19 cellular contexts compared by ENCODE assay signal in the genomic region with DNA sequence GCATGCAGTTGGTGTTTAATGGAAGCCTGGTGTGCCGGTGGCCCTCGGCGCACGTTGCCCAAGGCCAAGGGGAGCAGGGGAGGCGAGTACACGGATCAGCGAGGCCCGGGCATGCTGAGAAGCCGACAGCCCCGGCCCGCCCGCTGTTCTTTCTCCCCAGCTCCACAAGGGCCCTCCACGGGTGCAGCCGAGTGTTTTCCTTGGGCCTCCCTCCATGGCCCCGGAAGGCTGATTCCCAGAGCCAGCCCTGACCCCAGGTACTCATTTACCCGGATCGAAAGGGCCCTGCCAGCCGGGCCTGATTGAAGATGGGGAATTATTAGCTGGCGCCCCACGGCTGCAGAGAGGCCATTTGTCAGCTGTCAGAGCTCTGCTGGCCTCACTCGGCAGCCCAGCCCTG. TPM values are rescaled to one million over a fixed set of nuclear protein-coding genes. Genes with fewer than 3 reads are reported as not detected.
"Had no signal": no experiment of that assay in that cellular context is flagged by ENCODE, and none has a peak within 500 bp of the region (broad histone marks: within the 10 kb centered on the region; RNA-seq: fewer than 3 reads in every experiment).

No MANE protein-coding gene starts in this region.

- H3K4me3 Mint-ChIP-seq: activated CD8-positive, alpha-beta T cell treated with anti-CD3 and anti-CD28 coated beads for 36 hours; activated naive CD4-positive, alpha-beta T cell treated with anti-CD3 and anti-CD28 coated beads, Interleukin-2, amount 50 U/mL, for 24 hours; neural progenitor cell; stimulated activated memory B cell treated with anti-CD40 and anti-IgM and Interleukin-4, amounts not matched to agents 10 μg/mL and 1 μg/mL and 100 μg/mL, for 72 hours; WTC11 had no signal

- ATAC-seq: activated CD8-positive, alpha-beta T cell treated with anti-CD3 and anti-CD28 coated beads for 36 hours; gastroesophageal sphincter; heart right ventricle; stimulated activated memory B cell treated with anti-CD40 and anti-IgM and Interleukin-4, amounts not matched to agents 10 μg/mL and 1 μg/mL and 100 μg/mL, for 72 hours; WTC11 had no signal

- H3K36me3 Mint-ChIP-seq: activated naive CD4-positive, alpha-beta T cell treated with anti-CD3 and anti-CD28 coated beads, Interleukin-2, amount 50 U/mL, for 24 hours; stimulated activated memory B cell treated with anti-CD40 and anti-IgM and Interleukin-4, amounts not matched to agents 10 μg/mL and 1 μg/mL and 100 μg/mL, for 72 hours; WTC11 had no signal

- H3K4me1 Mint-ChIP-seq: activated naive CD4-positive, alpha-beta T cell treated with anti-CD3 and anti-CD28 coated beads, Interleukin-2, amount 50 U/mL, for 24 hours; stimulated activated memory B cell treated with anti-CD40 and anti-IgM and Interleukin-4, amounts not matched to agents 10 μg/mL and 1 μg/mL and 100 μg/mL, for 72 hours; WTC11 had no signal

- DNase-seq: activated CD4-positive, alpha-beta T cell treated with anti-CD3 and anti-CD28 coated beads for 4 hours; activated CD8-positive, alpha-beta memory T cell treated with anti-CD3 and anti-CD28 coated beads, Interleukin-2, amount 50 U/mL, for 4 hours; activated CD8-positive, alpha-beta T cell treated with anti-CD3 and anti-CD28 coated beads for 36 hours; activated effector memory CD4-positive, alpha-beta T cell treated with anti-CD3 and anti-CD28 coated beads, Interleukin-2, amount 50 U/mL, for 16 hours; activated T-cell treated with anti-CD3 and anti-CD28 coated beads, Interleukin-2, amount 50 U/mL, for 48 hours; adrenal gland; heart right ventricle; left ventricle myocardium inferior; retina; T-helper 2 cell had no signal

- H3K36me3 ChIP-seq: adrenal gland, cardiac muscle cell, gastroesophageal sphincter, heart right ventricle, left ventricle myocardium inferior, neural progenitor cell, tibial nerve had no signal

- H3K4me1 ChIP-seq: adrenal gland, gastroesophageal sphincter, heart right ventricle, left ventricle myocardium inferior, neural progenitor cell, parathyroid adenoma, tibial nerve had no signal

- H3K9ac ChIP-seq: neural progenitor cell, parathyroid adenoma had no signal

- H3K27ac ChIP-seq: adrenal gland, cardiac muscle cell, gastroesophageal sphincter, heart right ventricle, left ventricle myocardium inferior, neural progenitor cell, parathyroid adenoma, tibial nerve had no signal

- H3K27ac Mint-ChIP-seq: activated CD8-positive, alpha-beta T cell treated with anti-CD3 and anti-CD28 coated beads for 36 hours; activated naive CD4-positive, alpha-beta T cell treated with anti-CD3 and anti-CD28 coated beads, Interleukin-2, amount 50 U/mL, for 24 hours; neural progenitor cell; stimulated activated memory B cell treated with anti-CD40 and anti-IgM and Interleukin-4, amounts not matched to agents 10 μg/mL and 1 μg/mL and 100 μg/mL, for 72 hours; WTC11 had no signal

- H3K27me3 ChIP-seq: adrenal gland, cardiac muscle cell, neural progenitor cell, tibial nerve had no signal

- H3K9me3 ChIP-seq: adrenal gland, gastroesophageal sphincter, heart right ventricle, left ventricle myocardium inferior, tibial nerve had no signal

- H3K4me3 ChIP-seq: adrenal gland, cardiac muscle cell, gastroesophageal sphincter, heart right ventricle, left ventricle myocardium inferior, neural progenitor cell, tibial nerve had no signal

- H3K9me3 Mint-ChIP-seq: activated CD8-positive, alpha-beta T cell treated with anti-CD3 and anti-CD28 coated beads for 36 hours; activated naive CD4-positive, alpha-beta T cell treated with anti-CD3 and anti-CD28 coated beads, Interleukin-2, amount 50 U/mL, for 24 hours; neural progenitor cell; stimulated activated memory B cell treated with anti-CD40 and anti-IgM and Interleukin-4, amounts not matched to agents 10 μg/mL and 1 μg/mL and 100 μg/mL, for 72 hours; WTC11 had no signal

- H3K27me3 Mint-ChIP-seq: activated CD8-positive, alpha-beta T cell treated with anti-CD3 and anti-CD28 coated beads for 36 hours; activated naive CD4-positive, alpha-beta T cell treated with anti-CD3 and anti-CD28 coated beads, Interleukin-2, amount 50 U/mL, for 24 hours had no signal

RNA-seq across cellular contexts. Expression of a gene that starts 53.1 kb away (rescaled TPM):
- total RNA-seq: activated CD8-positive, alpha-beta T cell treated with anti-CD3 and anti-CD28 coated beads for 36 hours; cardiac muscle cell; heart right ventricle; left ventricle myocardium inferior; mesenteric fat pad; tibial nerve had no signal
